Comparison of ENCODE assay signal across 12 cellular contexts in genomic region chr2:23478933-23479683, GRCh38.
"Had no signal": no experiment of that assay in that cellular context is flagged by ENCODE, and none has a peak within 500 bp of the region (broad histone marks: within the 10 kb centered on the region; RNA-seq: fewer than 3 reads in every experiment).

No MANE protein-coding gene starts in this region.

- H3K4me3 ChIP-seq: cardiac muscle cell had no signal

- H3K27me3 ChIP-seq: cardiac muscle cell, foreskin keratinocyte had no signal

- H3K79me2 ChIP-seq: parathyroid adenoma had no signal

- H3K4me1 ChIP-seq: parathyroid adenoma had no signal

- H2AFZ ChIP-seq: parathyroid adenoma had no signal

- FAIRE-seq: astrocyte, small intestine had no signal

- H3K27ac ChIP-seq: cardiac muscle cell, foreskin keratinocyte, parathyroid adenoma had no signal

- H3K27ac Mint-ChIP-seq: activated CD8-positive, alpha-beta T cell treated with anti-CD3 and anti-CD28 coated beads for 36 hours; activated naive CD4-positive, alpha-beta T cell treated with anti-CD3 and anti-CD28 coated beads for 36 hours had no signal

- H3K9me3 Mint-ChIP-seq: activated CD8-positive, alpha-beta T cell treated with anti-CD3 and anti-CD28 coated beads for 36 hours; activated naive CD4-positive, alpha-beta T cell treated with anti-CD3 and anti-CD28 coated beads for 36 hours had no signal

- H3K4me3 Mint-ChIP-seq: activated CD8-positive, alpha-beta T cell treated with anti-CD3 and anti-CD28 coated beads for 36 hours; activated naive CD4-positive, alpha-beta T cell treated with anti-CD3 and anti-CD28 coated beads for 36 hours had no signal

- DNase-seq: activated CD4-positive, alpha-beta T cell treated with anti-CD3 and anti-CD28 coated beads for 4 hours; activated CD8-positive, alpha-beta memory T cell treated with anti-CD3 and anti-CD28 coated beads, Interleukin-2, amount 50 U/mL, for 4 hours; activated CD8-positive, alpha-beta T cell treated with anti-CD3 and anti-CD28 coated beads for 36 hours; activated naive CD4-positive, alpha-beta T cell treated with anti-CD3 and anti-CD28 coated beads for 36 hours; foreskin keratinocyte; head of caudate nucleus; retina; small intestine; T1000 had no signal

- H3K9ac ChIP-seq: parathyroid adenoma had no signal

- H3K36me3 ChIP-seq: cardiac muscle cell had no signal
